In genomic region chr14:68609012-68609411, GRCh38 we compare ENCODE assay signal across 18 cellular contexts.
DNase-seq lines count a peak whose midpoint lies in the region; FAIRE-seq and TF ChIP-seq lines count a peak whose summit lies in the region.
"Had no signal": no experiment of that assay in that cellular context is flagged by ENCODE, and none has a peak within 500 bp of the region (broad histone marks: within the 10 kb centered on the region; RNA-seq: fewer than 3 reads in every experiment).

No MANE protein-coding gene starts in this region.

- H3K23ac ChIP-seq in H1 (ENCODE audit: insufficient read length) (no peak overlapping the region), neuronal stem cell (ENCODE audit: low read depth, low read length, poor library complexity) (no peak overlapping the region)

- no peak; a peak in 1 of 4 replicates for TF ChIP-seq RAD21 in H1 (IDR thresholded peaks at IDR 0.05 in 1 of 2, conservative IDR thresholded peaks at IDR 0.05 in 1 of 2; ENCODE audit: low read depth in 2 of 2, low read length in 2 of 2)

- CTCF ChIA-PET in H1 (lab: Charles Lee; ENCODE audit: partially characterized antibody), result interaction anchor here (1.0 to 1.9 kb wide), 3 partner anchors 17 to 189 kb away, joined by 3 to 5 read pairs (median 4); no protein-coding TSS in a partner anchor

- H2AFZ ChIP-seq in H1 (ENCODE audit: low read length) (no peak overlapping the region), neuronal stem cell (ENCODE audit: low read length) (no peak overlapping the region)

- H4K5ac ChIP-seq in H1 (ENCODE audit: insufficient read length, low read depth, low read length), result no peak overlapping the region

- no peak overlapping the region for H3K18ac ChIP-seq in H1 (ENCODE audit: extremely low read depth, low read length)
- peak overlapping the region; percentile 15 for H3K18ac ChIP-seq in neuronal stem cell (ENCODE audit: low read length)

- no peaks in the 10 kb centered on the region; the same call in 1 of the 2 replicates for H3K23me2 ChIP-seq in H1 (ENCODE audit: low read depth, low read length)

- H3K36me3 ChIP-seq in H1 (ENCODE audit: control insufficient read depth in 2 of 4, insufficient read depth in 4 of 4, low read length in 3 of 4) (no peaks in the 10 kb centered on the region), neuronal stem cell (replicated peaks in 1 of 2; ENCODE audit: control insufficient read depth in 2 of 2, insufficient read depth in 2 of 2, low read length in 2 of 2) (no peaks in the 10 kb centered on the region), suprapubic skin (no peaks in the 10 kb centered on the region)
- H3K36me3 ChIP-seq: SJSA1 had no signal

- no peaks in the 10 kb centered on the region; a peak in 1 of 7 replicates for H3K27me3 ChIP-seq in H1 (replicated peaks in 1 of 4; ENCODE audit: control insufficient read depth in 3 of 4, extremely low read depth in 1 of 4, insufficient read depth in 3 of 4, low read length in 3 of 4)
- no peaks in the 10 kb centered on the region for H3K27me3 ChIP-seq in neuronal stem cell (ENCODE audit: control insufficient read depth in 3 of 3, insufficient read depth in 3 of 3, low read depth in 1 of 3, low read length in 3 of 3)
- no peaks in the 10 kb centered on the region for H3K27me3 ChIP-seq in suprapubic skin
- H3K27me3 ChIP-seq: SJSA1 had no signal

- H2BK5ac ChIP-seq in H1 (ENCODE audit: low read depth, low read length), result no peak overlapping the region
- peak overlapping the region; percentile 44 for H2BK5ac ChIP-seq in neuronal stem cell (ENCODE audit: low read length)

- H2BK12ac ChIP-seq in H1 (ENCODE audit: low read depth, low read length) (no peak overlapping the region), neuronal stem cell (ENCODE audit: low read length) (peak overlapping the region; percentile 51)

- no peak for DNase-seq in HTR-8/SVneo (ENCODE audit: insufficient read length, low spot score)
- no peak for DNase-seq in H1 (ENCODE audit: low read depth in 1 of 2, low spot score in 2 of 2)
- DNase-seq in neuronal stem cell (ENCODE audit: low spot score), result no peak
- DNase-seq in suprapubic skin (ENCODE audit: low spot score in 2 of 2), result peak in 1 of 2 donors; percentile 59
- no peak for DNase-seq in NCI-H2029 (lab: John Stamatoyannopoulos, UW)
- DNase-seq in globus pallidus (ENCODE audit: low spot score), result no peak
- DNase-seq in NCI-H2196 (lab: John Stamatoyannopoulos, UW; ENCODE audit: unreplicated experiment), result no peak
- DNase-seq in COLO829 (ENCODE audit: low spot score), result no peak
- DNase-seq: DMS79 treated with DMSO at 0.1 percent for 48 hours, H9, NCI-H1694 treated with DMSO at 0.1 percent for 48 hours, NCI-H345, NCI-H526, PC-3, RPMI8226 had no signal

- TF ChIP-seq EP300 in H1 (IDR thresholded peaks at IDR 0.05; ENCODE audit: borderline replicate concordance in 1 of 2, low read depth in 2 of 2, low read length in 2 of 2), result no peak
- no peak for TF ChIP-seq EP300 in suprapubic skin (IDR thresholded peaks at IDR 0.05)

- H3K79me1 ChIP-seq in H1 (ENCODE audit: low read depth, low read length) (no peaks in the 10 kb centered on the region), neuronal stem cell (ENCODE audit: low read depth, low read length) (no peaks in the 10 kb centered on the region)

- H2BK15ac ChIP-seq in H1 (ENCODE audit: low read length) (no peak overlapping the region), neuronal stem cell (ENCODE audit: low read length) (peak overlapping the region; percentile 82)

- no peak overlapping the region for H2BK120ac ChIP-seq in H1 (replicated peaks; ENCODE audit: low read depth, low read length)
- no peak overlapping the region for H2BK120ac ChIP-seq in neuronal stem cell (ENCODE audit: low read depth, low read length)

- no peaks in the 10 kb centered on the region for H4K20me1 ChIP-seq in H1 (replicated peaks in 1 of 2; ENCODE audit: control insufficient read depth in 1 of 2, insufficient read depth in 2 of 2, low read length in 2 of 2)

- H3K14ac ChIP-seq in H1 (ENCODE audit: insufficient read length) (no peak overlapping the region), neuronal stem cell (ENCODE audit: low read length) (no peak overlapping the region)

- 0 out of 2 replicates have a peak overlapping the region, but pooled peaks have one; percentile 10 for H2AK5ac ChIP-seq in H1 (ENCODE audit: low read depth, low read length)
- H2AK5ac ChIP-seq in neuronal stem cell (ENCODE audit: low read depth, low read length), result peak overlapping the region; percentile 96

- H3K9me3 ChIP-seq in H1 (ENCODE audit: insufficient read depth in 2 of 2, low read depth in 1 of 2, low read length in 1 of 2), result no peaks in the 10 kb centered on the region
- H3K9me3 ChIP-seq in neuronal stem cell (replicated peaks in 1 of 2; ENCODE audit: control insufficient read depth in 2 of 2, insufficient read depth in 1 of 2, low read depth in 1 of 2, low read length in 2 of 2), result peaks cover 6 to 32% of the 10 kb centered on the region in 2 donors
- H3K9me3 ChIP-seq in suprapubic skin, result peaks cover under 1% of the 10 kb centered on the region

- POLR2A ChIA-PET in H1 (lab: Charles Lee; ENCODE audit: partially characterized antibody), result interaction anchor here (1.3 kb wide), 1 partner anchor 138 kb away, joined by 4 read pairs; no protein-coding TSS in a partner anchor

- WGBS in H1 (ENCODE audit: extremely low coverage in 1 of 2, insufficient coverage in 1 of 2, insufficient read length in 1 of 2, insufficient replicate concordance in 2 of 2, low coverage in 1 of 2, low lambda C conversion rate in 2 of 2, missing lambda C conversion rate in 1 of 2), 2 experiments, result 91% methylated on average over 7 of the region's 7 CpGs; no CpG with 5 or more reads in 1 of the 2 experiments
- WGBS in neuronal stem cell (ENCODE audit: extremely low coverage in 2 of 2, insufficient read length in 2 of 2, insufficient replicate concordance in 1 of 2), 2 donors, result no CpG with 5 or more reads among the region's 7 CpGs
- WGBS in suprapubic skin, result 92% methylated on average over 7 of the region's 7 CpGs

- FAIRE-seq in HTR-8/SVneo (lab: Jason Lieb, UNC) (peak; percentile 86), H1 (lab: Jason Lieb, UNC) (no peak)
- FAIRE-seq: K562 had no signal

- no peak overlapping the region for H4K91ac ChIP-seq in H1 (replicated peaks; ENCODE audit: insufficient read length, low read length)
- no peak overlapping the region for H4K91ac ChIP-seq in neuronal stem cell (ENCODE audit: low read depth, low read length, poor library complexity)

- H3K4me2 ChIP-seq in H1 (ENCODE audit: insufficient read depth in 1 of 2, low read depth in 2 of 2, low read length in 2 of 2) (no peak overlapping the region), neuronal stem cell (ENCODE audit: insufficient read depth, low read length, poor library complexity, severe bottlenecking) (no peak overlapping the region)

- H3K4ac ChIP-seq in H1 (replicated peaks; ENCODE audit: insufficient read length, low read depth, low read length) (no peak overlapping the region), neuronal stem cell (ENCODE audit: low read length) (no peak overlapping the region)

- no peak overlapping the region for H2BK20ac ChIP-seq in H1 (ENCODE audit: low read length)

- H3K27ac ChIP-seq in H1 (ENCODE audit: low read depth, low read length), result no peak overlapping the region
- no peak overlapping the region for H3K27ac ChIP-seq in neuronal stem cell (replicated peaks; ENCODE audit: low read length)
- H3K27ac ChIP-seq in suprapubic skin, result peak overlapping the region; percentile 63
- H3K27ac ChIP-seq: C4-2B, SJSA1 had no signal

- no peak for TF ChIP-seq CTCF in H1 (IDR thresholded peaks at IDR 0.05; ENCODE audit: control extremely low read depth in 1 of 3, insufficient read depth in 1 of 3, low read depth in 1 of 3, low read length in 3 of 3)
- TF ChIP-seq CTCF in suprapubic skin (IDR thresholded peaks at IDR 0.05), result no peak

- H3K9ac ChIP-seq in H1 (replicated peaks in 1 of 4; ENCODE audit: extremely low read depth in 1 of 4, low read depth in 3 of 4, low read length in 3 of 4) (no peak overlapping the region), neuronal stem cell (ENCODE audit: low read depth, low read length, poor library complexity) (no peak overlapping the region)

- no peak overlapping the region for H3K56ac ChIP-seq in H1 (replicated peaks; ENCODE audit: insufficient read length, low read depth, low read length)

- H3K4me3 ChIP-seq in H1 (ENCODE audit: extremely low read depth in 1 of 4, insufficient read depth in 2 of 4, low read depth in 3 of 4, low read length in 4 of 4) (no peak overlapping the region), neuronal stem cell (ENCODE audit: low read length in 2 of 2) (no peak overlapping the region), suprapubic skin (no peak overlapping the region)
- H3K4me3 ChIP-seq: K562, SJSA1 had no signal

- H3K79me2 ChIP-seq in H1 (ENCODE audit: control insufficient read depth in 1 of 2, insufficient read depth in 2 of 2, low read length in 2 of 2), result no peaks in the 10 kb centered on the region

- peak overlapping the region; percentile 45 for H4K8ac ChIP-seq in H1 (ENCODE audit: extremely low read depth, insufficient read depth, low read length)
- H4K8ac ChIP-seq in neuronal stem cell (ENCODE audit: low read depth, low read length), result peak overlapping the region; percentile 66

- H3K4me1 ChIP-seq in H1 (replicated peaks in 1 of 4; ENCODE audit: control insufficient read depth in 3 of 4, insufficient read depth in 4 of 4, low read length in 3 of 4) (peaks cover 0 to 17% (median 8%) of the 10 kb centered on the region in 4 experiments; a peak in 5 of 7 replicates), neuronal stem cell (ENCODE audit: control insufficient read depth in 2 of 2, insufficient read depth in 1 of 2, low read depth in 1 of 2, low read length in 2 of 2) (peaks cover 13 to 14% of the 10 kb centered on the region in 2 donors), suprapubic skin (peaks cover 51% of the 10 kb centered on the region)

- TF ChIP-seq POLR2A in H1 (IDR thresholded peaks at IDR 0.05; ENCODE audit: control extremely low read depth in 1 of 2, low read depth in 2 of 2, low read length in 2 of 2) (no peak), suprapubic skin (IDR thresholded peaks at IDR 0.05) (no peak)

TF ChIP-seq in H1, 55 proteins besides CTCF, POLR2A, EP300 and RAD21 (continues in another document):
- TF ChIP-seq GABPA (IDR thresholded peaks at IDR 0.05; ENCODE audit: borderline replicate concordance, insufficient read depth, low read length), result no peak
- TF ChIP-seq POLR2AphosphoS5 (IDR thresholded peaks at IDR 0.05; ENCODE audit: low read depth, low read length), result no peak
- no peak for TF ChIP-seq CTBP2 (IDR thresholded peaks at IDR 0.05; ENCODE audit: borderline replicate concordance, insufficient read depth, insufficient read length, low read length)
- no peak for TF ChIP-seq POU5F1 (IDR thresholded peaks at IDR 0.05; ENCODE audit: low read depth, low read length)
- no peak for TF ChIP-seq SIN3A (conservative IDR thresholded peaks at IDR 0.05 in 1 of 2, IDR thresholded peaks at IDR 0.05 in 1 of 2; ENCODE audit: low read depth in 1 of 2, low read length in 2 of 2)
- TF ChIP-seq CHD1 (IDR thresholded peaks at IDR 0.05; ENCODE audit: low read depth, low read length), result no peak
- TF ChIP-seq GTF2F1 (IDR thresholded peaks at IDR 0.05; ENCODE audit: borderline replicate concordance, low read depth, low read length), result no peak
- TF ChIP-seq BACH1 (IDR thresholded peaks at IDR 0.05; ENCODE audit: low read length), result no peak
